ENCODE assay signal across 8 cellular contexts in genomic region chr17:2336215-2337151, GRCh38. TPM values are rescaled to one million over a fixed set of nuclear protein-coding genes. Genes with fewer than 3 reads are reported as not detected.
DNase-seq lines count a peak whose midpoint lies in the region; ATAC-seq and TF ChIP-seq lines count a peak whose summit lies in the region.

Gene TSR1 (minus strand): TSS chr17:2336457. CDS start chr17:2336427, 30 bp downstream.

- peaks cover 35% of the 10 kb centered on the region for H3K36me3 ChIP-seq in SU-DHL-6 (ENCODE audit: low read length)
- no peaks in the 10 kb centered on the region for H3K36me3 ChIP-seq in parathyroid adenoma (ENCODE audit: control insufficient read depth, insufficient read depth, low read length)
- H3K36me3 ChIP-seq in tibial nerve, result peaks cover 2 to 42% (median 13%) of the 10 kb centered on the region in 3 donors

- peak within 1 kb of the TSS; percentile 46 for H2AFZ ChIP-seq in SU-DHL-6 (ENCODE audit: low read depth, low read length, severe bottlenecking)
- peak within 1 kb of the TSS; percentile 96 for H2AFZ ChIP-seq in parathyroid adenoma

- H3K27ac ChIP-seq in SU-DHL-6 (ENCODE audit: low read depth, low read length), result peak within 1 kb of the TSS; percentile 62
- peak within 1 kb of the TSS; percentile 90 for H3K27ac ChIP-seq in parathyroid adenoma
- H3K27ac ChIP-seq in tibial nerve, result peak within 1 kb of the TSS; percentile 64 to 93 (median 86)

- H3K79me2 ChIP-seq in SU-DHL-6 (ENCODE audit: insufficient read depth, low read length) (peaks cover 51% of the 10 kb centered on the region), parathyroid adenoma (peaks cover 21% of the 10 kb centered on the region)

- H3K9me3 ChIP-seq in SU-DHL-6 (ENCODE audit: insufficient read depth, low read length) (no peaks in the 10 kb centered on the region), parathyroid adenoma (ENCODE audit: control insufficient read depth, low read length) (no peaks in the 10 kb centered on the region), tibial nerve (no peaks in the 10 kb centered on the region)

- H3K9me2 ChIP-seq in SU-DHL-6 (replicated peaks; ENCODE audit: insufficient read depth, low read length), result no peaks in the 10 kb centered on the region

- peaks cover 5% of the 10 kb centered on the region for H3K4me1 ChIP-seq in parathyroid adenoma
- peaks cover 0 to 32% (median 12%) of the 10 kb centered on the region in 4 donors for H3K4me1 ChIP-seq in tibial nerve

- H3K27me3 ChIP-seq in SU-DHL-6 (ENCODE audit: low read length), result no peaks in the 10 kb centered on the region
- H3K27me3 ChIP-seq in parathyroid adenoma (ENCODE audit: control insufficient read depth, insufficient read depth, low read length), result no peaks in the 10 kb centered on the region
- no peaks in the 10 kb centered on the region for H3K27me3 ChIP-seq in tibial nerve

- ATAC-seq in Right ventricle myocardium inferior, result peak; percentile 97

- H4K20me1 ChIP-seq in SU-DHL-6 (ENCODE audit: low read depth, low read length), result no peaks in the 10 kb centered on the region

- WGBS in tibial nerve, 2 donors, result 0 to 1% methylated on average over 55 to 64 of the region's 77 CpGs

- TF ChIP-seq CTCF in HFF-Myc (IDR thresholded peaks at IDR 0.05; ENCODE audit: low read depth, low read length, missing control alignments) (no peak), NB4 (IDR thresholded peaks at IDR 0.05; ENCODE audit: low read depth, low read length) (no peak), SU-DHL-6 (IDR thresholded peaks at IDR 0.05; ENCODE audit: insufficient read depth, low read length, poor library complexity, severe bottlenecking) (no peak), parathyroid adenoma (IDR thresholded peaks at IDR 0.05) (peak; percentile 33), tibial nerve (IDR thresholded peaks at IDR 0.05) (peak in 3 of 5 experiments; percentile 11 to 38 (median 37))

- H3K9ac ChIP-seq in SU-DHL-6 (ENCODE audit: low read length) (peak within 1 kb of the TSS; percentile 84), parathyroid adenoma (peak within 1 kb of the TSS; percentile 73)

- DNase-seq in HFF-Myc (ENCODE audit: extremely low read depth, low read depth), result peak; percentile 59
- peak; percentile 91 for DNase-seq in NB4 (ENCODE audit: low read depth)
- peak; percentile 82 for DNase-seq in activated naive CD8-positive, alpha-beta T cell treated with anti-CD3 and anti-CD28 coated beads, Interleukin-2, amount 50 U/mL, for 16 hours (ENCODE audit: low read depth, low spot score)
- DNase-seq in Right ventricle myocardium inferior (ENCODE audit: missing footprints), result peak; percentile 95
- peak; percentile 69 to 78 for DNase-seq in tibial nerve (ENCODE audit: low spot score in 2 of 2)

- H3K4me3 ChIP-seq in GM08714 (ENCODE audit: low read length) (peak within 1 kb of the TSS; percentile 93), HFF-Myc (replicated peaks; ENCODE audit: low read depth, low read length) (peak within 1 kb of the TSS; percentile 86), NB4 (ENCODE audit: low read depth, low read length) (peak within 1 kb of the TSS; percentile 98), SU-DHL-6 (ENCODE audit: insufficient read depth, low read length, poor library complexity, severe bottlenecking) (peak within 1 kb of the TSS; percentile 64), parathyroid adenoma (ENCODE audit: low read depth, low read length) (peak within 1 kb of the TSS; percentile 62), tibial nerve (peak within 1 kb of the TSS; percentile 55 to 91 (median 68))

- intact Hi-C loops in Right ventricle myocardium inferior (cut with DNase I), result loop anchor here (5.0 kb wide), 1 partner anchor 66 kb away; the partner anchor contains the start of gene MNT

- H3F3A ChIP-seq in SU-DHL-6 (ENCODE audit: insufficient read depth), result peaks cover 5% of the 10 kb centered on the region; the same call in 1 of the 2 replicates

- TF ChIP-seq EP300 in tibial nerve (IDR thresholded peaks at IDR 0.05), result peak in 1 of 2 donors; percentile 95

- H3K4me2 ChIP-seq in SU-DHL-6 (ENCODE audit: low read depth, low read length, poor library complexity, severe bottlenecking) (peak within 1 kb of the TSS; percentile 73), parathyroid adenoma (ENCODE audit: low read length) (peak within 1 kb of the TSS; percentile 95)

- peak; percentile 84 for TF ChIP-seq POLR2A in NB4 (IDR thresholded peaks at IDR 0.05; ENCODE audit: extremely low read depth, insufficient read length)
- peak; percentile 79 to 82 for TF ChIP-seq POLR2A in tibial nerve (IDR thresholded peaks at IDR 0.05)

RNA-seq across cellular contexts. Expression of gene TSR1, which starts in this region (rescaled TPM):
- 20.2 TPM for total RNA-seq in Right ventricle myocardium inferior
- total RNA-seq in tibial nerve, result 10 to 100 TPM; 19.6 to 35.7 (median 24.3) TPM

Comparison
In these comparisons a context has a peak if more than half of its experiments do, and no peak if none do; other contexts are left out.
1. Peak in every context shown above with its lines: DNase-seq, ATAC-seq, H3K4me3 ChIP-seq and H3K27ac ChIP-seq.
2. CTCF ChIP-seq: peak in parathyroid adenoma (single experiment) and tibial nerve (3 of 5); none in HFF-Myc (single experiment), NB4 (single experiment) and SU-DHL-6 (single experiment).